8 cellular contexts compared by ENCODE assay signal in the genomic region with DNA sequence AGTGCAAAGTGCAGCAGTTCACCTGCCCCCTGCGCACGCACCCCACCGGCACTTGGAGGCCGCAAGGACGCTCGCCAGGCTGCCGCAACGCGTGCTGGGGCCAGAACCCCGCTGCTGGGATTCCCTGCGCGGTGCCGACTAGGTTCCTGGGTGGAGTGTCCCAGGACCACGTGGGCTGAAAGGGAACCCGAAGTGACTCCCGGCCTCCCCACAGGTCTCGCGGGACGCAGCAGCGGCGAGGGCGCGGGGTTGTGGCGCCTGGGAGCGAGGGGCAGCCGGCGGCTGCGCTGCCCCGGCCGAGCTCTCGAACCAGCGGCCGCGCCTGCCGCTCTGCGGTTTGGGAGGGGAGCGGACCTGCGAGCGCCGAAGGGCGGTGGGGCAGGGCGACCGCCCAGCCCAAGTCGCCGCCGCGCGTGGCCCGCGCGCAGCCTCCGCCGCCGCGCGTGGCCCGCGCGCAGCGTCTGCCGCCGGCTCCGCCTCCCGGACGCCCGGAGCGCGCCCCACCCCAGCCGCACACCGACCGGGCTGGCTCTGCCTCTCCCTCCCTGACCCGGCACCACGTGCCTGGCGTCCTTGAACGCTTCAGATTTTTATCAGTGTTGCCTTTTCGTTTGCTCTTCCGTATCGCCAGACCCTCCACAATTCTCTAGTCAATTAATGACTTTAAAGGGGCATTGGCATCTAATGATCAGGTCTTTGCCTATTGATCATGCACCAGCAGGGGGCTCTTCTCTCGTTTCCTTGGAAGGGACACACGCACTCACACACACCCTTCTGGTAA. TPM values are rescaled to one million over a fixed set of nuclear protein-coding genes. Genes with fewer than 3 reads are reported as not detected.
A peak's percentile ranks its signal among the peaks of the same experiment; 100 is the strongest.
DNase-seq lines count a peak whose midpoint lies in the region; ATAC-seq and TF ChIP-seq lines count a peak whose summit lies in the region.

A gene (minus strand): TSS at position 475 of the 781 bp plus-strand sequence. CDS start 2,230 bp downstream, outside the sequence.

- H3K9me3 ChIP-seq in fibroblast of lung (ENCODE audit: control insufficient read depth, insufficient read depth, low read depth, low read length) = no peaks in the 10 kb centered on the region

- H3K4me1 ChIP-seq in fibroblast of lung (ENCODE audit: control insufficient read depth, extremely low read depth, insufficient read depth, low read length) = no peaks in the 10 kb centered on the region

- no peaks in the 10 kb centered on the region for H3K9me3 Mint-ChIP-seq in nephron progenitor cell
- H3K9me3 Mint-ChIP-seq in stimulated activated naive CD8-positive, alpha-beta T cell treated with anti-CD3 and anti-CD28 coated beads, Interleukin-15, amount 100 ng/mL, for 72 hours = no peaks in the 10 kb centered on the region

- H3K79me2 ChIP-seq in fibroblast of lung (ENCODE audit: control insufficient read depth, insufficient read depth, low read length) = no peaks in the 10 kb centered on the region

- H3K27ac ChIP-seq in HL-60 (replicated peaks) (peak within 1 kb of the TSS; percentile 89), fibroblast of lung (ENCODE audit: insufficient read depth, low read length) (no peak within 1 kb of the TSS)

- no peak within 1 kb of the TSS for H3K27ac Mint-ChIP-seq in nephron progenitor cell
- peak within 1 kb of the TSS; percentile 84 to 97 for H3K27ac Mint-ChIP-seq in stimulated activated naive CD8-positive, alpha-beta T cell treated with anti-CD3 and anti-CD28 coated beads, Interleukin-15, amount 100 ng/mL, for 72 hours

- H3K4me2 ChIP-seq in fibroblast of lung (ENCODE audit: extremely low read depth, insufficient read depth, low read length) = peak within 1 kb of the TSS; percentile 92

- H2AFZ ChIP-seq in fibroblast of lung (ENCODE audit: low read length) = peak within 1 kb of the TSS; percentile 84

- no peaks in the 10 kb centered on the region for H4K20me1 ChIP-seq in fibroblast of lung (ENCODE audit: control insufficient read depth, extremely low read depth, insufficient read depth, low read length)

- DNase-seq in DMS 273 (lab: John Stamatoyannopoulos, UW; ENCODE audit: unreplicated experiment) = peak; percentile 89
- DNase-seq in HL-60 (ENCODE audit: low read depth in 1 of 2, low spot score in 1 of 2) = peak; percentile 65 to 75
- peak; percentile 80 for DNase-seq in OCI-M1 (lab: John Stamatoyannopoulos, UW)
- DNase-seq in activated T-cell treated with anti-CD3 and anti-CD28 coated beads, Interleukin-2, amount 50 U/mL, for 48 hours = peak; percentile 75 to 82
- peak; percentile 44 to 49 for DNase-seq in fibroblast of lung (ENCODE audit: low read depth in 2 of 2)
- DNase-seq in nephron progenitor cell = peak; percentile 73
- DNase-seq in stimulated activated naive CD8-positive, alpha-beta T cell treated with anti-CD3 and anti-CD28 coated beads, Interleukin-15, amount 100 ng/mL, for 72 hours = peak; percentile 68

- peak within 1 kb of the TSS; percentile 57 for H3K9ac ChIP-seq in fibroblast of lung (ENCODE audit: insufficient read depth, low read length)

- ATAC-seq in GM19468 (IDR thresholded peaks at IDR 0.05; ENCODE audit: extremely low read depth, unreplicated experiment) = peak; percentile 94
- peak; percentile 96 for ATAC-seq in stimulated activated naive CD8-positive, alpha-beta T cell treated with anti-CD3 and anti-CD28 coated beads, Interleukin-15, amount 100 ng/mL, for 72 hours

- H3K4me3 ChIP-seq in HL-60 (replicated peaks; ENCODE audit: insufficient read depth, low read length) (peak within 1 kb of the TSS; percentile 69), fibroblast of lung (replicated peaks in 1 of 4; ENCODE audit: control extremely low read depth in 1 of 4, insufficient read depth in 1 of 4, low read depth in 3 of 4, low read length in 4 of 4) (peak within 1 kb of the TSS; percentile 45 to 67 (median 63))

- H3K36me3 ChIP-seq in fibroblast of lung (ENCODE audit: control insufficient read depth, insufficient read depth, low read length) = no peaks in the 10 kb centered on the region

- H3K27me3 Mint-ChIP-seq in nephron progenitor cell (ENCODE audit: low read depth, poor library complexity) = peaks cover 31% of the 10 kb centered on the region
- no peaks in the 10 kb centered on the region for H3K27me3 Mint-ChIP-seq in stimulated activated naive CD8-positive, alpha-beta T cell treated with anti-CD3 and anti-CD28 coated beads, Interleukin-15, amount 100 ng/mL, for 72 hours

- H3K4me3 Mint-ChIP-seq in nephron progenitor cell = peak within 1 kb of the TSS; percentile 99
- H3K4me3 Mint-ChIP-seq in stimulated activated naive CD8-positive, alpha-beta T cell treated with anti-CD3 and anti-CD28 coated beads, Interleukin-15, amount 100 ng/mL, for 72 hours = peak within 1 kb of the TSS; percentile 82 to 90

- H3K27me3 ChIP-seq in HL-60 (ENCODE audit: insufficient read depth, poor library complexity, severe bottlenecking) = no peaks in the 10 kb centered on the region
- H3K27me3 ChIP-seq in fibroblast of lung (ENCODE audit: control insufficient read depth, insufficient read depth, low read length) = peaks cover 2% of the 10 kb centered on the region

- H3K36me3 Mint-ChIP-seq in nephron progenitor cell (ENCODE audit: low read depth) = no peaks in the 10 kb centered on the region

- peak; percentile 1 for TF ChIP-seq CTCF in HL-60 (IDR thresholded peaks at IDR 0.05; ENCODE audit: insufficient read depth, low read length)
- TF ChIP-seq CTCF in fibroblast of lung (conservative IDR thresholded peaks at IDR 0.05 in 1 of 2, IDR thresholded peaks at IDR 0.05 in 1 of 2; ENCODE audit: low read depth in 1 of 2, low read length in 2 of 2) = peak; percentile 73 to 75
- TF ChIP-seq CTCF in nephron progenitor cell (IDR thresholded peaks at IDR 0.05) = peak; percentile 50

- H3K4me1 Mint-ChIP-seq in nephron progenitor cell = peaks cover 5% of the 10 kb centered on the region
- H3K4me1 Mint-ChIP-seq in stimulated activated naive CD8-positive, alpha-beta T cell treated with anti-CD3 and anti-CD28 coated beads, Interleukin-15, amount 100 ng/mL, for 72 hours = peaks cover 6% of the 10 kb centered on the region

RNA-seq across cellular contexts. Expression of the gene that starts here (rescaled TPM):
- 2.3 and 3.6 TPM in 2 replicates for total RNA-seq in fibroblast of lung
- 0.64 and 1.0 TPM in 2 replicates for polyA plus RNA-seq in fibroblast of lung
- polyA plus RNA-seq in fibroblast of lung (2012) = 0.81 and 0.99 TPM in 2 replicates
- not detected in 2 replicates for polyA minus RNA-seq in fibroblast of lung (ENCODE audit: low replicate concordance)

Comparison
In these comparisons a context has a peak if more than half of its experiments do, and no peak if none do; other contexts are left out.
1. CTCF ChIP-seq: peak in every context shown above with its lines; median percentile 74 in fibroblast of lung; 50 in nephron progenitor cell; 1 in HL-60.